In the genomic region with DNA sequence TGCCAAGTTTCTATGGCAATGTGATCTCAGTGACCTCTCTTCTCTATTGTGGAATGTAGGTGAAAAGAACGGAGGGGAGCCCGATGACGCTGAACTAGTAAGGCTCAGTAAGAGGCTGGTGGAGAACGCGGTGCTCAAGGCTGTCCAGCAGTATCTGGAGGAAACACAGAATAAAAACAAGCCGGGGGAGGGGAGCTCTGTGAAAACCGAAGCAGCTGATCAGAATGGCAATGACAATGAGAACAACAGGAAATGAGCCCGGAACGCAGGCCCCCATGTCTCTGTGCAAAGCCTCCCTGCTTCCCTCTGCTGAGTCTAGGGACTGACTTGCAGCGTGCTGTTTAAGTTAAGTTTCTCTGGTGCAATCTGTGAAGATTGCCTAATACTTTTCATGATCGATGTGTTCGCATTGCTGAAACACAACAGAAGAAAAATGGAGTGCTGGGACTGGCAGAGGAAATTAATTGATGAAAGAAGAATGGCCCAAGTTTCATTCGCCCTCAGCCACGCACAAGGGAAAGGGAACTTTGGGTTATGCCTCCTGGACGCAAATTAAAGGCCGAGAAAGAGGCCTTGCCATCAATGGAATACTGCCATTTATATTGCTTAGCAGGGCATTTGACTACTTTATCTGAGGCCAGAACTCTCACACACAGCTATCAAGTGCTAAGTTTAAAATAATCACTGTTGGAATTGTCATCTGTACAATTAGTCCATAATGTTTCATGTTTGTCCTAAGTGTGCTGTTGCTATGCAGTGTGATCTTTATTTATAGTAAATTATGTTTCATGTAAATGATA, we compare ENCODE assay signal across 8 cellular contexts.
A peak's percentile ranks its signal among the peaks of the same experiment; 100 is the strongest.
DNase-seq lines count a peak whose midpoint lies in the region; ATAC-seq and TF ChIP-seq lines count a peak whose summit lies in the region.

No MANE protein-coding gene starts in this region.

- peaks cover 3% of the 10 kb centered on the region for H3K4me1 ChIP-seq in thymus (ENCODE audit: control insufficient read depth, insufficient read depth, low read length)

- H3K27ac ChIP-seq in dorsolateral prefrontal cortex (peak overlapping the region in 57 of 59 donors; percentile 7 to 89 (median 71)), thymus (ENCODE audit: low read depth) (peak overlapping the region; percentile 83)

- peaks cover 6% of the 10 kb centered on the region for H3K9me3 Mint-ChIP-seq in neural crest cell

- no peaks in the 10 kb centered on the region for H3K36me3 ChIP-seq in thymus (ENCODE audit: control insufficient read depth, insufficient read depth)

- H3K36me3 Mint-ChIP-seq in neural crest cell (ENCODE audit: low read depth): peaks cover 5% of the 10 kb centered on the region

- ATAC-seq in HG03139 (IDR thresholded peaks at IDR 0.05; ENCODE audit: unreplicated experiment) (peak; percentile 91), HG02623 (IDR thresholded peaks at IDR 0.05; ENCODE audit: unreplicated experiment) (no peak), HG03097 (IDR thresholded peaks at IDR 0.05; ENCODE audit: low FRiP score, unreplicated experiment) (no peak)

- peak overlapping the region; percentile 95 for H3K27ac Mint-ChIP-seq in neural crest cell (ENCODE audit: unreplicated experiment)

- H3K4me3 Mint-ChIP-seq in neural crest cell: peak overlapping the region; percentile 77

- peak; percentile 62 for DNase-seq in activated CD4-positive, alpha-beta T cell treated with anti-CD3 and anti-CD28 coated beads for 48 hours
- DNase-seq in dorsolateral prefrontal cortex (peak in 9 of 10 donors; percentile 17 to 84 (median 66)), neural crest cell (ENCODE audit: low read depth, low spot score) (peak; percentile 19), SHP77 (lab: John Stamatoyannopoulos, UW) (no peak)

- TF ChIP-seq CTCF in dorsolateral prefrontal cortex (IDR thresholded peaks at IDR 0.05 in 54 of 56, conservative IDR thresholded peaks at IDR 0.05 in 2 of 56; ENCODE audit: low read depth in 1 of 56, partially characterized antibody in 56 of 56) (no peak), neural crest cell (conservative IDR thresholded peaks at IDR 0.05) (no peak)

- no peaks in the 10 kb centered on the region for H3K27me3 Mint-ChIP-seq in neural crest cell (ENCODE audit: low read depth)

- intact Hi-C loops in dorsolateral prefrontal cortex (cut with DNase I): no loop called here

- H3K4me3 ChIP-seq in dorsolateral prefrontal cortex (peak overlapping the region in 40 of 59 donors; percentile 9 to 51 (median 29)), thymus (ENCODE audit: low read length) (peak overlapping the region; percentile 28)

- H3K9me3 ChIP-seq in thymus (ENCODE audit: control insufficient read depth): no peaks in the 10 kb centered on the region

- WGBS in thymus: 32% methylated on average over 16 of the region's 16 CpGs

- H3K27me3 ChIP-seq in dorsolateral prefrontal cortex (no peaks in the 10 kb centered on the region), thymus (ENCODE audit: control insufficient read depth, insufficient read depth) (no peaks in the 10 kb centered on the region)

- peaks cover 33% of the 10 kb centered on the region for H3K4me1 Mint-ChIP-seq in neural crest cell

Comparison
In these comparisons a context has a peak if more than half of its experiments do, and no peak if none do; other contexts are left out.
1. DNase-seq: peak in activated CD4-positive, alpha-beta T cell treated with anti-CD3 and anti-CD28 coated beads for 48 hours (single experiment), dorsolateral prefrontal cortex (9 of 10) and neural crest cell (single experiment); none in SHP77 (0 of 2).